ENCODE assay signal across 10 cellular contexts in the genomic region with DNA sequence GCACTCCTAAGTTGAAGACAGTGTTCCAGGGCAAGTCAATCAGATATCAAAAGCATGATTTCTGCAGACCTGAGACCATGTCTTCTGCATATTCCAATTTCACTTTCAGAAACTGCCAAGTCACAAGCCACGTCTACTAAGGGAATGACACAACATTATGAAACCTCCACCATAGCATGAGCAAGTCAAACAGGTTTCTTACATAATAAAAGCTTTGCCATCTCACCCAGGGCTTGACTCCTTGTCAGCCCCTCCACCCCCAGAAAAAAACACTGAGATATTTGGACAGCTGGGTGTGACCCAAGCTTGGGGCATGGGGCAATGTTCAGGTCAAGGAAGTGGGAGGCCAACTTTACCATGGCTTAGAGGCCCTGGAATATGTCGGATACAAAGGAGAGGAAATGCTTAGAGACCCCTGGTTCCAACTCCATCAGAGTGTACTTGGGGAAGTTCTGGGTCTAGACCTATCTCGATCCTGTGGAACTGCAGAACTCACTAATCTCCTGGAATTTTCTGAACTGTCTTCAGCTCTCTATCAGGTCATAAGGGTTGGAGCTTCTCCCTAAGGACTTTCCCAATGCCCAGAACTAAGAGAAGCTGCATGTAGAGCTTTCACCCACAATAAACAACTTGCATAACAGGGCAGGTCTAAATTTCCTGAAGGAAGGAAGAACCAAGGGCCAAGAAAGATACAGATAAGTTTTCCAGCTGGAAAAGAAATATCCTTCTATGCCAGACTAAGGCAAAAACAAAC.
DNase-seq lines count a peak whose midpoint lies in the region; ATAC-seq, FAIRE-seq and TF ChIP-seq lines count a peak whose summit lies in the region.
"Had no signal": no experiment of that assay in that cellular context is flagged by ENCODE, and none has a peak within 500 bp of the region (broad histone marks: within the 10 kb centered on the region; RNA-seq: fewer than 3 reads in every experiment).

No MANE protein-coding gene starts in this region.

- H3K4me1 Mint-ChIP-seq in activated T-helper 1 cell treated with anti-CD3 and anti-CD28 coated beads, Interleukin-12 subunit alpha, Interleukin-12 subunit beta, Interleukin-2, Interleukin-4 antibody, amounts not matched to agents 30 ng/mL and 10 ng/mL and 1 ng/mL, durations not matched to agents 14 hours and 24 hours and 36 hours (ENCODE audit: low read depth), result peaks cover 36% of the 10 kb centered on the region
- H3K4me1 Mint-ChIP-seq: immature natural killer cell had no signal

- H3K9ac ChIP-seq in HepG2 (ENCODE audit: insufficient read depth, low read depth, low read length), result no peak overlapping the region
- H3K9ac ChIP-seq: BLaER1 had no signal

- DNase-seq in right lobe of liver, result no peak
- no peak for DNase-seq in HepG2 (ENCODE audit: low spot score)
- DNase-seq in epithelial cell of prostate (ENCODE audit: low read depth, low spot score), result peak; percentile 85
- no peak for DNase-seq in aorta
- no peak for DNase-seq in activated T-helper 1 cell treated with anti-CD3 and anti-CD28 coated beads, Interleukin-12 subunit alpha, Interleukin-12 subunit beta, Interleukin-2, Interleukin-4 antibody, amounts not matched to agents 30 ng/mL and 10 ng/mL and 1 ng/mL, durations not matched to agents 14 hours and 24 hours and 36 hours (ENCODE audit: low spot score)
- DNase-seq: immature natural killer cell had no signal

- peaks cover 21% of the 10 kb centered on the region for H3K9me3 Mint-ChIP-seq in activated T-helper 1 cell treated with anti-CD3 and anti-CD28 coated beads, Interleukin-12 subunit alpha, Interleukin-12 subunit beta, Interleukin-2, Interleukin-4 antibody, amounts not matched to agents 30 ng/mL and 10 ng/mL and 1 ng/mL, durations not matched to agents 14 hours and 24 hours and 36 hours
- H3K9me3 Mint-ChIP-seq: immature natural killer cell had no signal

- H2AFZ ChIP-seq in HepG2 (ENCODE audit: low read length), result no peak overlapping the region

- in situ Hi-C loops in HepG2 (cut with HindIII; ENCODE audit: extremely low pct_ligation_motif_present, low pct_unique_long_range_greater_than_20kb), result loop anchor here (5.0 kb wide), 1 partner anchor 188 kb away; no protein-coding TSS in a partner anchor

- BruUV-seq in HepG2 (replicated peaks; lab: Mats Ljungman, UMichigan), result no TSS peak

- H3K9me3 ChIP-seq in right lobe of liver (no peaks in the 10 kb centered on the region), HepG2 (ENCODE audit: low read length) (no peaks in the 10 kb centered on the region), aorta (ENCODE audit: control insufficient read depth, low read length) (no peaks in the 10 kb centered on the region)

- no peak overlapping the region for H3K27ac Mint-ChIP-seq in activated T-helper 1 cell treated with anti-CD3 and anti-CD28 coated beads, Interleukin-12 subunit alpha, Interleukin-12 subunit beta, Interleukin-2, Interleukin-4 antibody, amounts not matched to agents 30 ng/mL and 10 ng/mL and 1 ng/mL, durations not matched to agents 14 hours and 24 hours and 36 hours
- H3K27ac Mint-ChIP-seq: immature natural killer cell had no signal

- CTCF ChIA-PET in HepG2 (lab: Yijun Ruan, JAX; ENCODE audit: low intra/inter-chr PET ratio, low total read pairs), result no interaction called here

- TF ChIP-seq RAD21 in HepG2 (CRISPR knock-in tag; IDR thresholded peaks at IDR 0.05), result no peak

- H3K4me1 ChIP-seq in right lobe of liver (no peaks in the 10 kb centered on the region), HepG2 (ENCODE audit: insufficient read depth, low read length) (no peaks in the 10 kb centered on the region), aorta (ENCODE audit: control insufficient read depth in 1 of 2, insufficient read depth in 2 of 2, low read length in 2 of 2) (no peaks in the 10 kb centered on the region)
- H3K4me1 ChIP-seq: BLaER1 had no signal

- no peak overlapping the region for H3K4me2 ChIP-seq in HepG2 (ENCODE audit: low read depth, low read length)
- H3K4me2 ChIP-seq: BLaER1 had no signal

- no peak for TF ChIP-seq EP300 in HepG2 (IDR thresholded peaks at IDR 0.05; ENCODE audit: low read depth in 2 of 2, low read length in 2 of 2)
- TF ChIP-seq EP300 in HepG2 (CRISPR knock-in tag; IDR thresholded peaks at IDR 0.05; ENCODE audit: borderline replicate concordance), result no peak

- 60% methylated on average over 3 of the region's 3 CpGs for WGBS in right lobe of liver (ENCODE audit: insufficient coverage, low coverage, low lambda C conversion rate, missing lambda C conversion rate)
- 22% methylated on average over 3 of the region's 3 CpGs for WGBS in HepG2 (ENCODE audit: low lambda C conversion rate)
- WGBS in aorta, 2 donors, result 60 to 68% methylated on average over 3 of the region's 3 CpGs

- no peaks in the 10 kb centered on the region for H4K20me1 ChIP-seq in HepG2 (ENCODE audit: insufficient read depth, low read length)
- H4K20me1 ChIP-seq: BLaER1 had no signal

- no peak overlapping the region for H3K4me3 ChIP-seq in right lobe of liver
- no peak overlapping the region for H3K4me3 ChIP-seq in HepG2 (replicated peaks in 1 of 3; ENCODE audit: insufficient read depth in 1 of 3, low read depth in 2 of 3, low read length in 3 of 3)
- H3K4me3 ChIP-seq in aorta (ENCODE audit: low read length in 2 of 2), result no peak overlapping the region
- H3K4me3 ChIP-seq: BLaER1 had no signal

- no peaks in the 10 kb centered on the region for H3K79me2 ChIP-seq in HepG2 (ENCODE audit: insufficient read depth, low read length)

- no peak for FAIRE-seq in HepG2 (lab: Jason Lieb, UNC)

- no peak overlapping the region for H3K4me3 Mint-ChIP-seq in activated T-helper 1 cell treated with anti-CD3 and anti-CD28 coated beads, Interleukin-12 subunit alpha, Interleukin-12 subunit beta, Interleukin-2, Interleukin-4 antibody, amounts not matched to agents 30 ng/mL and 10 ng/mL and 1 ng/mL, durations not matched to agents 14 hours and 24 hours and 36 hours
- H3K4me3 Mint-ChIP-seq: immature natural killer cell had no signal

- no peak for TF ChIP-seq CTCF in right lobe of liver (IDR thresholded peaks at IDR 0.05)
- TF ChIP-seq CTCF in HepG2 (CRISPR knock-in tag; IDR thresholded peaks at IDR 0.05), result no peak

- intact Hi-C loops in right lobe of liver (cut with DNase I), result no loop called here
- intact Hi-C loops in HepG2 (cut with micrococcal nuclease; ENCODE audit: unreplicated experiment), result no loop called here
- intact Hi-C loops in aorta (cut with DNase I), result no loop called here
- intact Hi-C loops in activated T-helper 1 cell treated with anti-CD3 and anti-CD28 coated beads, Interleukin-12 subunit alpha, Interleukin-12 subunit beta, Interleukin-2, Interleukin-4 antibody, amounts not matched to agents 30 ng/mL and 10 ng/mL and 1 ng/mL, durations not matched to agents 14 hours and 24 hours and 36 hours (cut with micrococcal nuclease), result loop anchor here (1.0 to 2.0 kb wide), 2 partner anchors 17 to 79 kb away; no protein-coding TSS in a partner anchor

- H3K36me3 Mint-ChIP-seq in activated T-helper 1 cell treated with anti-CD3 and anti-CD28 coated beads, Interleukin-12 subunit alpha, Interleukin-12 subunit beta, Interleukin-2, Interleukin-4 antibody, amounts not matched to agents 30 ng/mL and 10 ng/mL and 1 ng/mL, durations not matched to agents 14 hours and 24 hours and 36 hours (ENCODE audit: low read depth), result no peaks in the 10 kb centered on the region
- H3K36me3 Mint-ChIP-seq: immature natural killer cell had no signal

- peaks cover 2% of the 10 kb centered on the region for H3K27me3 Mint-ChIP-seq in activated T-helper 1 cell treated with anti-CD3 and anti-CD28 coated beads, Interleukin-12 subunit alpha, Interleukin-12 subunit beta, Interleukin-2, Interleukin-4 antibody, amounts not matched to agents 30 ng/mL and 10 ng/mL and 1 ng/mL, durations not matched to agents 14 hours and 24 hours and 36 hours (ENCODE audit: insufficient read depth)

- TF ChIP-seq POLR2A in right lobe of liver (IDR thresholded peaks at IDR 0.05), result no peak
- no peak for TF ChIP-seq POLR2A in HepG2 (IDR thresholded peaks at IDR 0.05; ENCODE audit: insufficient read depth in 1 of 2, low read depth in 2 of 2, low read length in 2 of 2)

- H3K27me3 ChIP-seq in right lobe of liver (no peaks in the 10 kb centered on the region), HepG2 (ENCODE audit: control insufficient read depth in 1 of 2, insufficient read depth in 2 of 2, low read length in 2 of 2) (peaks cover 0 to 9% of the 10 kb centered on the region in 2 experiments; a peak in 1 of 5 replicates), aorta (ENCODE audit: control insufficient read depth in 1 of 2, insufficient read depth in 2 of 2, low read length in 1 of 2) (no peaks in the 10 kb centered on the region)
- H3K27me3 ChIP-seq: BLaER1 had no signal

- POLR2A ChIA-PET in HepG2 (lab: Yijun Ruan, JAX), result no interaction called here

- H3K36me3 ChIP-seq in right lobe of liver (no peaks in the 10 kb centered on the region), HepG2 (replicated peaks in 1 of 2; ENCODE audit: control insufficient read depth in 1 of 2, insufficient read depth in 2 of 2, low read length in 2 of 2) (no peaks in the 10 kb centered on the region), aorta (ENCODE audit: control insufficient read depth in 1 of 2, insufficient read depth in 2 of 2, low read length in 1 of 2) (no peaks in the 10 kb centered on the region)
- H3K36me3 ChIP-seq: BLaER1 had no signal

- ATAC-seq in right lobe of liver (peak; percentile 36 to 71 (median 50)), HepG2 (no peak), HG03565 (IDR thresholded peaks at IDR 0.05; ENCODE audit: unreplicated experiment) (peak; percentile 76), aorta (ENCODE audit: low FRiP score) (peak; percentile 46), HG02763 (IDR thresholded peaks at IDR 0.05; ENCODE audit: unreplicated experiment) (no peak), GM21528 (IDR thresholded peaks at IDR 0.05; ENCODE audit: low FRiP score, unreplicated experiment) (no peak)

- H3K27ac ChIP-seq in right lobe of liver (no peak overlapping the region), HepG2 (ENCODE audit: extremely low read length, insufficient read depth, low read length) (no peak overlapping the region), epithelial cell of prostate (peak overlapping the region; percentile 64), aorta (ENCODE audit: low read depth in 1 of 2, low read length in 2 of 2) (no peak overlapping the region)
- H3K27ac ChIP-seq: BLaER1 had no signal

TF ChIP-seq in HepG2, 621 proteins besides CTCF, POLR2A, EP300 and RAD21 (continues in another document):
- TF ChIP-seq PAX8 (CRISPR knock-in tag; IDR thresholded peaks at IDR 0.05; ENCODE audit: borderline replicate concordance) (no peak), SRF (IDR thresholded peaks at IDR 0.05; ENCODE audit: low read depth, low read length) (no peak), ZNF501 (CRISPR knock-in tag; IDR thresholded peaks at IDR 0.05) (no peak), NR2F1 (CRISPR knock-in tag; IDR thresholded peaks at IDR 0.05) (no peak), ZNF17 (CRISPR knock-in tag; IDR thresholded peaks at IDR 0.05) (no peak), KMT2B (CRISPR knock-in tag; IDR thresholded peaks at IDR 0.05) (no peak), ZNF773 (CRISPR knock-in tag; IDR thresholded peaks at IDR 0.05; ENCODE audit: borderline replicate concordance) (no peak), NFIC (IDR thresholded peaks at IDR 0.05; ENCODE audit: low read length) (no peak), MATR3 (CRISPR knock-in tag; IDR thresholded peaks at IDR 0.05) (no peak)

Comparison
In these comparisons a context has a peak if more than half of its experiments do, and no peak if none do; other contexts are left out.
1. ATAC-seq: peak in right lobe of liver (4 of 4), HG03565 (single experiment) and aorta (single experiment); none in HepG2 (single experiment), HG02763 (single experiment) and GM21528 (single experiment).